ENCODE assay signal across 10 cellular contexts in the genomic region with DNA sequence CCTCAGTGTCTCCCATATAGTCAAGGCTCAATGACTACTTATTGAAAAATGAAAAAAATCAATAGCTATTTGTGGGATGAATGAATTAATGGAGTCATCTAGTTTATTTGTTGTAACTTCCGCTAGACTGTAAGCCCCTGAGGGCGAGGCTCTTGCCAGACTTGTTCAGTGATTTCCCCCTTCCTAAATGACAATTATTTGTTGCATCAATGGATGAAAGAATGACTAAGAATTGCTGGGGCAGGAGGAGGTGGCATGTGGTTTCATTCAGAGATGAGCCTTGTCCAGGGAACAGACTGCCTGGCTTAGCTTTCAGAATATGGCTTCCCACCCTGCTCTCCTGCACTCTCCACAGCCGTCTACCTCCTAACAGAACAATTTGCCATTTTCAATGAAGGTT. TPM values are rescaled to one million over a fixed set of nuclear protein-coding genes. Genes with fewer than 3 reads are reported as not detected.
DNase-seq lines count a peak whose midpoint lies in the region; ATAC-seq and TF ChIP-seq lines count a peak whose summit lies in the region.
"Had no signal": no experiment of that assay in that cellular context is flagged by ENCODE, and none has a peak within 500 bp of the region (broad histone marks: within the 10 kb centered on the region; RNA-seq: fewer than 3 reads in every experiment).

No MANE protein-coding gene starts in this region.

- intact Hi-C loops in heart left ventricle (cut with DNase I) = loop anchor here in 5 of 10 donors (5.0 to 10.0 kb wide), 3 partner anchors 151 to 169 kb away; no protein-coding TSS in a partner anchor
- intact Hi-C loops in Right ventricle myocardium superior (cut with DNase I) = loop anchor here (5.0 kb wide), 1 partner anchor 151 kb away; no protein-coding TSS in a partner anchor
- intact Hi-C loops in transverse colon (cut with DNase I; ENCODE audit: low total_unique reads) = no loop called here

- H3K27me3 ChIP-seq in heart left ventricle = no peaks in the 10 kb centered on the region
- H3K27me3 ChIP-seq in gastroesophageal sphincter = no peaks in the 10 kb centered on the region
- H3K27me3 ChIP-seq in transverse colon = no peaks in the 10 kb centered on the region

- H3K4me1 ChIP-seq in heart left ventricle (peaks cover 9 to 51% (median 28%) of the 10 kb centered on the region in 12 donors), gastroesophageal sphincter (peaks cover 0 to 39% (median 23%) of the 10 kb centered on the region in 3 donors), transverse colon (peaks cover 24 to 57% (median 38%) of the 10 kb centered on the region in 4 donors)

- DNase-seq in heart left ventricle (no peak), Right ventricle myocardium superior (no peak), SW480 (ENCODE audit: low spot score) (peak; percentile 52), transverse colon (no peak), HuH-7 (ENCODE audit: low spot score) (no peak), A172 (ENCODE audit: low spot score) (no peak), amniotic stem cell (lab: John Stamatoyannopoulos, UW) (no peak)
- DNase-seq: MV-4-11 had no signal

- in situ Hi-C loops in transverse colon (cut with MboI; ENCODE audit: low pct_ligation_motif_present in 1 of 4, low pct_unique_long_range_greater_than_20kb in 1 of 4, low sequenced_read_pairs in 3 of 4) = loop anchor here in 1 of 4 donors (25.0 kb wide), 1 partner anchor 381 kb away; a partner anchor contains a TSS

- peaks cover 0 to 8% (median 0%) of the 10 kb centered on the region in 9 donors for H3K36me3 ChIP-seq in heart left ventricle
- H3K36me3 ChIP-seq in gastroesophageal sphincter = no peaks in the 10 kb centered on the region
- H3K36me3 ChIP-seq in transverse colon = no peaks in the 10 kb centered on the region

- H3K27ac ChIP-seq in heart left ventricle (peak overlapping the region in 7 of 12 donors; percentile 15 to 91 (median 84)), gastroesophageal sphincter (peak overlapping the region in 3 of 4 donors; percentile 83 to 89 (median 86)), transverse colon (peak overlapping the region; percentile 89 to 96 (median 92))

- no peak overlapping the region for H3K4me3 ChIP-seq in heart left ventricle
- H3K4me3 ChIP-seq in gastroesophageal sphincter = no peak overlapping the region
- H3K4me3 ChIP-seq in transverse colon = no peak overlapping the region

- H3K9me3 ChIP-seq in heart left ventricle (no peaks in the 10 kb centered on the region), gastroesophageal sphincter (no peaks in the 10 kb centered on the region), transverse colon (no peaks in the 10 kb centered on the region)

- ATAC-seq in heart left ventricle = no peak
- ATAC-seq in Right ventricle myocardium superior (ENCODE audit: poor library complexity) = no peak
- no peak for ATAC-seq in gastroesophageal sphincter

- no peak for TF ChIP-seq EP300 in gastroesophageal sphincter (IDR thresholded peaks at IDR 0.05)
- TF ChIP-seq EP300 in transverse colon (IDR thresholded peaks at IDR 0.05; ENCODE audit: low read depth) = no peak

- WGBS in heart left ventricle, 4 donors = 81 to 85% (median 82%) methylated on average over 3 of the region's 3 CpGs
- 86 to 87% methylated on average over 2 to 3 of the region's 3 CpGs for WGBS in gastroesophageal sphincter (ENCODE audit: low coverage in 1 of 2), 2 donors
- WGBS in transverse colon (ENCODE audit: low coverage in 1 of 2), 2 donors = 73 to 75% methylated on average over 3 of the region's 3 CpGs

- TF ChIP-seq POLR2A in heart left ventricle (IDR thresholded peaks at IDR 0.05) = no peak
- TF ChIP-seq POLR2A in gastroesophageal sphincter (IDR thresholded peaks at IDR 0.05) = no peak
- TF ChIP-seq POLR2A in transverse colon (IDR thresholded peaks at IDR 0.05) = no peak

- TF ChIP-seq CTCF in heart left ventricle (IDR thresholded peaks at IDR 0.05) = no peak
- no peak for TF ChIP-seq CTCF in gastroesophageal sphincter (IDR thresholded peaks at IDR 0.05)
- TF ChIP-seq CTCF in transverse colon (IDR thresholded peaks at IDR 0.05) = no peak

RNA-seq across cellular contexts. Expression of a gene that starts 1.1 kb away (rescaled TPM):
- 10 to 100 TPM; 34.6 to 51.0 (median 43.7) TPM for total RNA-seq in heart left ventricle
- 10 to 100 TPM; 14.1 to 39.6 TPM for polyA plus RNA-seq in heart left ventricle
- total RNA-seq in Right ventricle myocardium superior = 37.6 TPM
- 10 to 100 TPM; 35.1 to 60.8 (median 40.0) TPM for total RNA-seq in gastroesophageal sphincter
- total RNA-seq in transverse colon = 100 to 1,000 TPM in 2 of 4 donors, 10 to 100 TPM in 2; 25.3 to 119 (median 67.8) TPM
- 152 and 196 TPM in 2 replicates for total RNA-seq in A172 (2014; rRNA removed; shearing (Covaris generic))

RNA-seq across cellular contexts. Expression of a gene that starts 11.6 kb away (rescaled TPM):
- 100 to 1,000 TPM in 7 of 9 donors, 10 to 100 TPM in 2; 38.5 to 153 (median 116) TPM for total RNA-seq in heart left ventricle
- 100 to 1,000 TPM in 1 of 2 donors, 10 to 100 TPM in 1; 66.4 to 130 TPM for polyA plus RNA-seq in heart left ventricle
- total RNA-seq in Right ventricle myocardium superior = 143 TPM
- 10 to 100 TPM; 23.1 to 40.6 (median 35.4) TPM for total RNA-seq in gastroesophageal sphincter
- total RNA-seq in transverse colon = 10 to 100 TPM in 3 of 4 donors, 1 to 10 TPM in 1; 7.2 to 33.0 (median 25.8) TPM
- total RNA-seq in A172 (2014; rRNA removed; shearing (Covaris generic)) = 37.0 and 41.4 TPM in 2 replicates

RNA-seq across cellular contexts. Expression of a gene that starts 24.5 kb away (rescaled TPM):
- total RNA-seq in heart left ventricle (under 1 TPM; 0.07 to 0.64 (median 0.25) TPM), Right ventricle myocardium superior (0.22 TPM), gastroesophageal sphincter (under 1 TPM in 1 of 4 donors, not detected in 3; 0.15 TPM), transverse colon (not detected)
- under 1 TPM in 1 of 2 donors, not detected in 1; 0.17 TPM for polyA plus RNA-seq in heart left ventricle
- 0.36 and 0.64 TPM in 2 replicates for total RNA-seq in A172 (2014; rRNA removed; shearing (Covaris generic))
- total RNA-seq: glomerular endothelial cell had no signal

RNA-seq across cellular contexts. Expression of a gene that starts 36.6 kb away (rescaled TPM):
- total RNA-seq in heart left ventricle (100 to 1,000 TPM in 8 of 9 donors, 10 to 100 TPM in 1; 97.8 to 482 (median 138) TPM), Right ventricle myocardium superior (133 TPM), gastroesophageal sphincter (100 to 1,000 TPM; 167 to 222 (median 176) TPM), transverse colon (100 to 1,000 TPM in 3 of 4 donors, 10 to 100 TPM in 1; 61.9 to 246 (median 226) TPM)
- 100 to 1,000 TPM in 1 of 2 donors, 10 to 100 TPM in 1; 92.2 to 122 TPM for polyA plus RNA-seq in heart left ventricle
- total RNA-seq in A172 (2014; rRNA removed; shearing (Covaris generic)) = 228 and 320 TPM in 2 replicates
